8 cellular contexts compared by ENCODE assay signal in the genomic region with DNA sequence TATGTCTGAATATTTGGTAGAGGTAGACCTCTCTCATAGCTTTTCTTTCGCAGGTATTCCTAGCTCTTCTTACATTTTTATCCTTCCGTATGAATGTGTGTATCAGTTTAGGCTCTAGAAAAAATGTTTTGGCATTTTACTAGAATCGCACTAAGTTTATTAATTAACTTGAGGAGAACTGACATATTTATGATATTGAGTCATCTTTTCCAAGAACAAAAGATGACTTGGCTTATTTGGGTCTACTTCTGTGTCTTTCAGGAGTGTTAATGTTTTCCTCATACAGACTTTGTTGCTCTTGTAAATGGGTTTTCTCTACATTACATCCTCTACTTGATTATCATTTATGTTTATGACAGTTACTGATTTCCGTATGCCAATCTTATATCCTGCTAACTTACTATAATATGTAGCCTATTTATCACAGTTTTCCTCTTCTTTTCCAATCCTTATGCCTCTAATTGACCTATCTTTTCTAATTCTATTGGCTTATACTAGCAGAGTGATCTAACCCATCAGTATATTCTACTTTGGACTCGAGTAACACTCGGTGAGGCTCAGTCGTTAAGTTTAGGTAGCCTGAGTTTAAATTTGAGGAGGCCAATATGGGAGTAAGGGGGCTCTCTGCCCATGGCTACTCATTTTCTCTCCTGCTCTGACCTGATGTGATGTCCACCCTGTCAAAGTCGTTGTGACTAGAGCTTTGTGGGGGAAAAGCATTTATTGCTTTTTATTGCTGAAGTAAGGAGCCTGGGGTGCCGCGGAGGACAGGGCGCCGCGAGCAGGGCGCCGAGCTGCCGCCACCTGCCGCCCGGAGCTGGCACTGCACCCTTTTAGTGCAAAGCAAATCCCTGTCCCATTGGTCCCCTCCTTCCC. TPM values are rescaled to one million over a fixed set of nuclear protein-coding genes. Genes with fewer than 3 reads are reported as not detected.
DNase-seq lines count a peak whose midpoint lies in the region; ATAC-seq and TF ChIP-seq lines count a peak whose summit lies in the region.

No MANE protein-coding gene starts in this region.

- DNase-seq in AG09309 (ENCODE audit: low read depth) (peak; percentile 50), GM23338 (ENCODE audit: low spot score) (peak; percentile 82), NCI-H748 (lab: John Stamatoyannopoulos, UW; ENCODE audit: unreplicated experiment) (peak; percentile 52), coronary artery (ENCODE audit: low spot score) (no peak), lower leg skin (ENCODE audit: low spot score in 2 of 2) (peak; percentile 52 to 94)
- DNase-seq in activated CD4-positive, alpha-beta T cell treated with anti-CD3 and anti-CD28 coated beads, Interleukin-2, amount 50 U/mL, for 24 hours (ENCODE audit: low read depth in 1 of 2, low spot score in 1 of 2), result peak; percentile 58 to 60
- peak; percentile 25 to 70 (median 55) for DNase-seq in stimulated activated CD4-positive, alpha-beta T cell treated with anti-CD3 and anti-CD28 coated beads, TNF-alpha, amount 100 ng/mL, for 1 hour (ENCODE audit: low read depth in 3 of 3, low spot score in 1 of 3)

- H3F3A ChIP-seq in GM23338 (replicated peaks; ENCODE audit: low read depth), result no peaks in the 10 kb centered on the region

- H3K9me3 Mint-ChIP-seq in GM23338, result no peaks in the 10 kb centered on the region

- no peak overlapping the region for H3K27ac Mint-ChIP-seq in GM23338

- H3K4me2 ChIP-seq in GM23338, result 0 out of 2 replicates have a peak overlapping the region, but pooled peaks have one; percentile 33

- no peak overlapping the region for H2AFZ ChIP-seq in GM23338

- H3K4me3 ChIP-seq in AG09309 (ENCODE audit: control insufficient read depth, low read depth, low read length), result no peak overlapping the region
- H3K4me3 ChIP-seq in GM23338, result no peak overlapping the region
- no peak overlapping the region for H3K4me3 ChIP-seq in coronary artery
- H3K4me3 ChIP-seq in lower leg skin (ENCODE audit: low read depth, poor library complexity, severe bottlenecking), result no peak overlapping the region

- no peaks in the 10 kb centered on the region for H3K4me1 Mint-ChIP-seq in GM23338

- H3K9me2 ChIP-seq in GM23338 (ENCODE audit: insufficient read depth), result no peaks in the 10 kb centered on the region

- 0 out of 2 replicates have a peak, but pooled peaks cover 3% of the 10 kb centered on the region for H4K20me1 ChIP-seq in GM23338 (replicated peaks; ENCODE audit: insufficient read depth)

- no peaks in the 10 kb centered on the region for H3K36me3 ChIP-seq in GM23338 (ENCODE audit: insufficient read depth)

- H3K79me2 ChIP-seq in GM23338 (replicated peaks; ENCODE audit: insufficient read depth), result no peaks in the 10 kb centered on the region

- TF ChIP-seq CTCF in AG09309 (IDR thresholded peaks at IDR 0.05; ENCODE audit: control insufficient read depth, insufficient read depth, low read depth, low read length, missing control alignments), result peak; percentile 81
- peak; percentile 83 to 88 for TF ChIP-seq CTCF in GM23338 (conservative IDR thresholded peaks at IDR 0.05; ENCODE audit: low read depth in 2 of 2)
- peak; percentile 82 for TF ChIP-seq CTCF in coronary artery (IDR thresholded peaks at IDR 0.05)
- peak in 1 of 3 donors; percentile 67 for TF ChIP-seq CTCF in lower leg skin (IDR thresholded peaks at IDR 0.05)

- WGBS in lower leg skin, 2 donors, result 18 to 21% methylated on average over 18 of the region's 18 CpGs

- no peaks in the 10 kb centered on the region for H3K27me3 ChIP-seq in GM23338 (ENCODE audit: insufficient read depth)

- intact Hi-C loops in lower leg skin (cut with DNase I; ENCODE audit: low total_unique reads), result loop anchor here (5.0 kb wide), 1 partner anchor 61 kb away; no protein-coding TSS in a partner anchor

- peaks cover 3% of the 10 kb centered on the region for H3K27me3 Mint-ChIP-seq in GM23338 (ENCODE audit: insufficient read depth, low read depth, poor library complexity)

- H3K27ac ChIP-seq in GM23338 (ENCODE audit: low read depth) (no peak overlapping the region), coronary artery (no peak overlapping the region)

- H3K4me1 ChIP-seq in GM23338 (ENCODE audit: insufficient read depth), result no peaks in the 10 kb centered on the region

- no peaks in the 10 kb centered on the region for H3K36me3 Mint-ChIP-seq in GM23338 (ENCODE audit: low read depth)

- no peak overlapping the region for H3K4me3 Mint-ChIP-seq in GM23338

- ATAC-seq in GM23338 (peak; percentile 98), GM19328 (IDR thresholded peaks at IDR 0.05; ENCODE audit: unreplicated experiment) (no peak)

- TF ChIP-seq POLR2A in lower leg skin (IDR thresholded peaks at IDR 0.05), result no peak

TF ChIP-seq in GM23338, 12 proteins besides CTCF, POLR2A, EP300 and RAD21 (continues in another document):
- TF ChIP-seq ZNF331 (CRISPR knock-in tag; IDR thresholded peaks at IDR 0.05; ENCODE audit: low read depth) (no peak), POLR2AphosphoS5 (IDR thresholded peaks at IDR 0.05; ENCODE audit: low read depth) (no peak), JUNB (IDR thresholded peaks at IDR 0.05; ENCODE audit: unreplicated experiment) (no peak), ZNF114 (CRISPR knock-in tag; IDR thresholded peaks at IDR 0.05) (no peak), STAT1 (IDR thresholded peaks at IDR 0.05; ENCODE audit: unreplicated experiment) (no peak), EZH2 (IDR thresholded peaks at IDR 0.05; ENCODE audit: low read depth, unreplicated experiment) (no peak), CREB1 (CRISPR knock-in tag; IDR thresholded peaks at IDR 0.05; ENCODE audit: low read depth) (no peak), EZH2phosphoT487 (IDR thresholded peaks at IDR 0.05; ENCODE audit: unreplicated experiment) (no peak), NANOG (IDR thresholded peaks at IDR 0.05; ENCODE audit: borderline replicate concordance) (no peak)
- TF ChIP-seq, protein P1, sequence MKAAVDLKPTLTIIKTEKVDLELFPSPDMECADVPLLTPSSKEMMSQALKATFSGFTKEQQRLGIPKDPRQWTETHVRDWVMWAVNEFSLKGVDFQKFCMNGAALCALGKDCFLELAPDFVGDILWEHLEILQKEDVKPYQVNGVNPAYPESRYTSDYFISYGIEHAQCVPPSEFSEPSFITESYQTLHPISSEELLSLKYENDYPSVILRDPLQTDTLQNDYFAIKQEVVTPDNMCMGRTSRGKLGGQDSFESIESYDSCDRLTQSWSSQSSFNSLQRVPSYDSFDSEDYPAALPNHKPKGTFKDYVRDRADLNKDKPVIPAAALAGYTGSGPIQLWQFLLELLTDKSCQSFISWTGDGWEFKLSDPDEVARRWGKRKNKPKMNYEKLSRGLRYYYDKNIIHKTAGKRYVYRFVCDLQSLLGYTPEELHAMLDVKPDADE (IDR thresholded peaks at IDR 0.05), result no peak
- TF ChIP-seq, protein P2, sequence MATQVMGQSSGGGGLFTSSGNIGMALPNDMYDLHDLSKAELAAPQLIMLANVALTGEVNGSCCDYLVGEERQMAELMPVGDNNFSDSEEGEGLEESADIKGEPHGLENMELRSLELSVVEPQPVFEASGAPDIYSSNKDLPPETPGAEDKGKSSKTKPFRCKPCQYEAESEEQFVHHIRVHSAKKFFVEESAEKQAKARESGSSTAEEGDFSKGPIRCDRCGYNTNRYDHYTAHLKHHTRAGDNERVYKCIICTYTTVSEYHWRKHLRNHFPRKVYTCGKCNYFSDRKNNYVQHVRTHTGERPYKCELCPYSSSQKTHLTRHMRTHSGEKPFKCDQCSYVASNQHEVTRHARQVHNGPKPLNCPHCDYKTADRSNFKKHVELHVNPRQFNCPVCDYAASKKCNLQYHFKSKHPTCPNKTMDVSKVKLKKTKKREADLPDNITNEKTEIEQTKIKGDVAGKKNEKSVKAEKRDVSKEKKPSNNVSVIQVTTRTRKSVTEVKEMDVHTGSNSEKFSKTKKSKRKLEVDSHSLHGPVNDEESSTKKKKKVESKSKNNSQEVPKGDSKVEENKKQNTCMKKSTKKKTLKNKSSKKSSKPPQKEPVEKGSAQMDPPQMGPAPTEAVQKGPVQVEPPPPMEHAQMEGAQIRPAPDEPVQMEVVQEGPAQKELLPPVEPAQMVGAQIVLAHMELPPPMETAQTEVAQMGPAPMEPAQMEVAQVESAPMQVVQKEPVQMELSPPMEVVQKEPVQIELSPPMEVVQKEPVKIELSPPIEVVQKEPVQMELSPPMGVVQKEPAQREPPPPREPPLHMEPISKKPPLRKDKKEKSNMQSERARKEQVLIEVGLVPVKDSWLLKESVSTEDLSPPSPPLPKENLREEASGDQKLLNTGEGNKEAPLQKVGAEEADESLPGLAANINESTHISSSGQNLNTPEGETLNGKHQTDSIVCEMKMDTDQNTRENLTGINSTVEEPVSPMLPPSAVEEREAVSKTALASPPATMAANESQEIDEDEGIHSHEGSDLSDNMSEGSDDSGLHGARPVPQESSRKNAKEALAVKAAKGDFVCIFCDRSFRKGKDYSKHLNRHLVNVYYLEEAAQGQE (IDR thresholded peaks at IDR 0.05; ENCODE audit: unreplicated experiment), result no peak

RNA-seq across cellular contexts. Expression of a gene that starts 20.0 kb away (rescaled TPM):
- total RNA-seq in GM23338 (2014; rRNA removed; shearing (Covaris generic)), result not detected in 2 replicates
- not detected in 2 replicates for polyA plus RNA-seq in GM23338 (2016; fragmentation: Nextera tagmentation; extraction: Ambion mirVana)
- total RNA-seq in lower leg skin, result 1 to 10 TPM in 2 of 4 donors, not detected in 2; 2.4 to 5.6 TPM

RNA-seq across cellular contexts. Expression of a gene that starts 37.8 kb away (rescaled TPM):
- 0.31 TPM in 1 of 2 replicates, not detected in the other for total RNA-seq in GM23338 (2014; rRNA removed; shearing (Covaris generic))
- not detected in 2 replicates for polyA plus RNA-seq in GM23338 (2016; fragmentation: Nextera tagmentation; extraction: Ambion mirVana)
- total RNA-seq in lower leg skin, result 100 to 1,000 TPM in 1 of 4 donors, 10 to 100 TPM in 3; 64.8 to 101 (median 76.5) TPM

Comparison
In these comparisons a context has a peak if more than half of its experiments do, and no peak if none do; other contexts are left out.
1. RNA of a gene that starts 37.8 kb away (total RNA-seq): 64.8 to 101 TPM in lower leg skin; 0.31 TPM in GM23338; every median in the first group is over 10 times any median in the second.